Comparison of ENCODE assay signal across 1 cellular context in genomic region chr22:24409707-24410106, GRCh38.
A peak's percentile ranks its signal among the peaks of the same experiment; 100 is the strongest.
TF ChIP-seq lines count a peak whose summit lies in the region.

No MANE protein-coding gene starts in this region.

TF ChIP-seq in GM12878, 131 proteins besides CTCF, POLR2A, EP300 and RAD21:
- TF ChIP-seq MLLT1 (IDR thresholded peaks at IDR 0.05), result 0 out of 2 replicates have a peak, but pooled peaks have one; percentile 24
- no peak for TF ChIP-seq NFYA (IDR thresholded peaks at IDR 0.05; ENCODE audit: borderline replicate concordance, low read depth, low read length)
- no peak for TF ChIP-seq FOXK2 (IDR thresholded peaks at IDR 0.05)
- 0 out of 2 replicates have a peak, but pooled peaks have one; percentile 28 for TF ChIP-seq PKNOX1 (IDR thresholded peaks at IDR 0.05)
